In genomic region chr12:39375206-39375808, GRCh38 we compare ENCODE assay signal across 16 cellular contexts.
DNase-seq lines count a peak whose midpoint lies in the region; ATAC-seq and TF ChIP-seq lines count a peak whose summit lies in the region.
"Had no signal": no experiment of that assay in that cellular context is flagged by ENCODE, and none has a peak within 500 bp of the region (broad histone marks: within the 10 kb centered on the region; RNA-seq: fewer than 3 reads in every experiment).

No MANE protein-coding gene starts in this region.

- H3K9me3 ChIP-seq in mesenchymal stem cell (ENCODE audit: control insufficient read depth, low read length) = no peaks in the 10 kb centered on the region
- H3K9me3 ChIP-seq: spleen had no signal

- no peak overlapping the region for H3K4ac ChIP-seq in mesenchymal stem cell (ENCODE audit: low read depth in 1 of 2, low read length in 2 of 2)

- no peak overlapping the region for H2BK12ac ChIP-seq in mesenchymal stem cell (ENCODE audit: low read length in 2 of 2)

- H3K36me3 ChIP-seq in mesenchymal stem cell (ENCODE audit: control insufficient read depth in 1 of 2, insufficient read depth in 2 of 2, low read depth in 1 of 2, low read length in 2 of 2) = no peaks in the 10 kb centered on the region
- H3K36me3 ChIP-seq: spleen had no signal

- peak; percentile 3 for TF ChIP-seq CTCF in astrocyte of the spinal cord (IDR thresholded peaks at IDR 0.05; ENCODE audit: low read depth, low read length)

- H3K4me3 ChIP-seq in astrocyte of the spinal cord (ENCODE audit: low read depth, low read length) = no peak overlapping the region
- H3K4me3 ChIP-seq in mesenchymal stem cell (ENCODE audit: insufficient read depth in 1 of 2, low read depth in 1 of 2, low read length in 2 of 2) = no peak overlapping the region
- H3K4me3 ChIP-seq: PC-9, spleen had no signal

- TF ChIP-seq RAD21 in Ishikawa (IDR thresholded peaks at IDR 0.05; ENCODE audit: low read depth) = no peak

- TF ChIP-seq EP300 in Ishikawa (IDR thresholded peaks at IDR 0.05; ENCODE audit: borderline replicate concordance) = no peak

- no peak overlapping the region for H2AFZ ChIP-seq in mesenchymal stem cell (ENCODE audit: low read depth, low read length)
- H2AFZ ChIP-seq: PC-9 had no signal

- H4K91ac ChIP-seq in mesenchymal stem cell (ENCODE audit: low read length) = no peak overlapping the region

- H3K4me1 ChIP-seq in mesenchymal stem cell (ENCODE audit: control insufficient read depth, insufficient read depth, low read depth, low read length) = no peaks in the 10 kb centered on the region

- no peaks in the 10 kb centered on the region for H3K27me3 ChIP-seq in mesenchymal stem cell (ENCODE audit: control insufficient read depth in 1 of 2, insufficient read depth in 1 of 2, low read length in 2 of 2)
- H3K27me3 ChIP-seq: spleen had no signal

- H3K9ac ChIP-seq in mesenchymal stem cell (ENCODE audit: low read length) = no peak overlapping the region

- no peak overlapping the region for H3K4me2 ChIP-seq in mesenchymal stem cell (ENCODE audit: low read length, poor library complexity, severe bottlenecking)
- H3K4me2 ChIP-seq: PC-9 had no signal

- WGBS in mesenchymal stem cell = 100% methylated on average over 1 of the region's 2 CpGs

- H3K18ac ChIP-seq in mesenchymal stem cell (ENCODE audit: low read depth in 1 of 2, low read length in 2 of 2) = no peak overlapping the region

- no peak for ATAC-seq in HG03097 (IDR thresholded peaks at IDR 0.05; ENCODE audit: low FRiP score, unreplicated experiment)

- H2BK5ac ChIP-seq in mesenchymal stem cell (ENCODE audit: low read depth, low read length, poor library complexity, severe bottlenecking) = no peak overlapping the region

- DNase-seq in DMS 273 (lab: John Stamatoyannopoulos, UW; ENCODE audit: unreplicated experiment) (peak; percentile 23), DMS 273 treated with DMSO at 0.1 percent for 48 hours (lab: John Stamatoyannopoulos, UW) (no peak), astrocyte of the spinal cord (ENCODE audit: low read depth, low spot score) (peak; percentile 21), mesenchymal stem cell (no peak), NCI-H446 (lab: John Stamatoyannopoulos, UW) (no peak), NCI-H2227 (lab: John Stamatoyannopoulos, UW; ENCODE audit: unreplicated experiment) (no peak)
- DNase-seq: activated CD4-positive, alpha-beta T cell treated with anti-CD3 and anti-CD28 coated beads, Interleukin-2, amount 50 U/mL, for 1 hour; amniotic stem cell; mammary epithelial cell; NCI-H1436 treated with DMSO at 0.1 percent for 48 hours; NCI-H510A treated with DMSO at 0.1 percent for 48 hours; nucleus accumbens; PC-9; spleen had no signal

- H3K14ac ChIP-seq in mesenchymal stem cell (ENCODE audit: low read length in 2 of 2) = no peak overlapping the region

- H4K8ac ChIP-seq in mesenchymal stem cell (ENCODE audit: low read length) = no peak overlapping the region

- no peak overlapping the region for H2BK120ac ChIP-seq in mesenchymal stem cell (ENCODE audit: low read depth, low read length)

- H2AK5ac ChIP-seq in mesenchymal stem cell (ENCODE audit: low read length, severe bottlenecking) = no peak overlapping the region

- no peak overlapping the region for H3K23ac ChIP-seq in mesenchymal stem cell (ENCODE audit: low read length in 2 of 2)

- peak overlapping the region; percentile 59 for H3K27ac ChIP-seq in mesenchymal stem cell (ENCODE audit: low read length, poor library complexity, severe bottlenecking)
- H3K27ac ChIP-seq: PC-9 had no signal

- in situ Hi-C loops in astrocyte of the spinal cord (cut with HindIII; ENCODE audit: low sequenced_read_pairs) = no loop called here

- peaks cover 9% of the 10 kb centered on the region for H3K79me1 ChIP-seq in mesenchymal stem cell (replicated peaks; ENCODE audit: low read length, poor library complexity, severe bottlenecking)

- H2BK15ac ChIP-seq in mesenchymal stem cell (ENCODE audit: low read depth, poor library complexity, severe bottlenecking) = no peak overlapping the region

TF ChIP-seq in Ishikawa, 13 proteins besides CTCF, POLR2A, EP300 and RAD21:
- no peak for TF ChIP-seq CEBPB (IDR thresholded peaks at IDR 0.05)
- TF ChIP-seq MAX (IDR thresholded peaks at IDR 0.05) = no peak
- no peak for TF ChIP-seq REST (IDR thresholded peaks at IDR 0.05; ENCODE audit: low read depth)
- 0 out of 2 replicates have a peak, but pooled peaks have one; percentile 8 for TF ChIP-seq NFIC (IDR thresholded peaks at IDR 0.05)
- TF ChIP-seq TEAD4 (IDR thresholded peaks at IDR 0.05) = peak; percentile 58; the same call in 1 of the 2 replicates
- TF ChIP-seq TAF1 (IDR thresholded peaks at IDR 0.05; ENCODE audit: low read depth) = no peak
- TF ChIP-seq EGR1 (IDR thresholded peaks at IDR 0.05) = no peak

Comparison
In these comparisons a context has a peak if more than half of its experiments do, and no peak if none do; other contexts are left out.
1. DNase-seq: peak in DMS 273 (single experiment) and astrocyte of the spinal cord (single experiment); none in DMS 273 treated with DMSO at 0.1 percent for 48 hours (single experiment), mesenchymal stem cell (single experiment), NCI-H446 (0 of 2) and NCI-H2227 (single experiment).